Comparison of ENCODE assay signal across 8 cellular contexts in the genomic region with DNA sequence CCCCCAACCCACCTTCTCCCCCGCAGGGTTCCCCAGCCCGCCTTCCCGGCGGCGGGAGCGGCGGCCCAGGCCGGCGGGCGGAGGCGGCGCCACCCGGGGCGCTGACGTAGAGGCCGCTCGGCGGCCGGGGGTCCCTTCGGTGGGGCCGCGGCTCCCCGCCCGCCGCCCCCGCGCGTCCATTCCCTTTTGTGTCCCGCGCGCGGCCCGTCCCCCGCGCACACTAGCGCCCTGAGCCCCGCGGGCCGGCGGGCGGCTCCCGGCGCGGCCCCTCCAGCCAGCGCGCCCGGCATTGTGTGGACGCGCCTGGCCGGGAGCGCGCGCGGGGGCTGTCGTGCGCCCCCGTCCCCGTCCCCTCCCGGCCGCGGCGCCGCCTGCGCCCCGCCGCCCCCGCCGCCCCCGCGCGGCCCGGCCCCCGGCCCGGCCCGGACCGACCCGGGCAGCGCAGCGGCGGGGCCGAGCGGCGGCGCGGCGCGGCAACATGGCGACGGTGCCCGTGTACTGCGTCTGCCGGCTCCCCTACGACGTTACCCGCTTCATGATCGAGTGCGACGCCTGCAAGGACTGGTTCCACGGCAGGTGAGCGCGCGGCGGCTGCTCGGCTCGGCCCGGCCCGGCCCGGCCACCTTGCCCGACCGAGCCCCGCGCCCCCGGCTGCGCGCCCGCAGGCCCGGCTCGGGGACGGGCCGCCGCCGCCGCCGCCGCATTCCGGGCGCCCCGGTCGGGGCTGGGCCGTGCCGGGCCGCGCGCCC. TPM values are rescaled to one million over a fixed set of nuclear protein-coding genes. Genes with fewer than 3 reads are reported as not detected.
DNase-seq lines count a peak whose midpoint lies in the region; ATAC-seq, FAIRE-seq and TF ChIP-seq lines count a peak whose summit lies in the region.

A gene (plus strand): TSS at position 289 of the 749 bp plus-strand sequence. CDS start 190 bp downstream, at position 479.

- no peak for TF ChIP-seq EP300 in GM12878 (IDR thresholded peaks at IDR 0.05; ENCODE audit: borderline replicate concordance in 1 of 2, control insufficient read depth in 1 of 2, low read depth in 2 of 2, low read length in 2 of 2)

- H3K9ac ChIP-seq in GM12878 (ENCODE audit: control insufficient read depth, insufficient read depth, low read length): peak within 1 kb of the TSS; percentile 77
- H3K9ac ChIP-seq in iPS-20b (ENCODE audit: low read depth, low read length): peak within 1 kb of the TSS; percentile 66; the same call in 1 of the 2 replicates
- H3K9ac ChIP-seq in skeletal muscle tissue (ENCODE audit: low read depth in 1 of 3, low read length in 3 of 3): peak within 1 kb of the TSS; percentile 79 to 90 (median 80)

- ATAC-seq in GM12878 (peak; percentile 42), HG03469 (IDR thresholded peaks at IDR 0.05; ENCODE audit: unreplicated experiment) (no peak)

- H3K4me3 ChIP-seq in HAP-1 (peak within 1 kb of the TSS; percentile 52), GM12878 (peak within 1 kb of the TSS; percentile 86), iPS-20b (ENCODE audit: low read length) (peak within 1 kb of the TSS; percentile 75), skeletal muscle tissue (ENCODE audit: low read length in 3 of 3) (peak within 1 kb of the TSS; percentile 75 to 82 (median 81))

- H3K36me3 ChIP-seq in HAP-1 (replicated peaks) (no peaks in the 10 kb centered on the region), GM12878 (ENCODE audit: control insufficient read depth in 2 of 2, insufficient read depth in 2 of 2, low read length in 1 of 2) (no peaks in the 10 kb centered on the region), iPS-20b (ENCODE audit: insufficient read depth, low read depth, low read length) (no peaks in the 10 kb centered on the region), skeletal muscle tissue (ENCODE audit: control insufficient read depth in 3 of 3, insufficient read depth in 3 of 3, low read length in 3 of 3) (no peaks in the 10 kb centered on the region)

- no peak for FAIRE-seq in GM12878 (lab: Jason Lieb, UNC)

- H3K79me2 ChIP-seq in GM12878 (ENCODE audit: control insufficient read depth, insufficient read depth, low read length): peaks cover 6% of the 10 kb centered on the region

- CTCF ChIA-PET in GM12878 (lab: Yijun Ruan, JAX): no interaction called here

- 1% methylated on average over 35 of the region's 134 CpGs for WGBS in GM12878 (ENCODE audit: insufficient coverage, insufficient replicate concordance, low lambda C conversion rate, missing lambda C conversion rate)

- TF ChIP-seq CTCF in GM12878 (IDR thresholded peaks at IDR 0.05 in 2 of 3, conservative IDR thresholded peaks at IDR 0.05 in 1 of 3; ENCODE audit: control insufficient read depth in 2 of 3, extremely low read depth in 1 of 3, insufficient read depth in 1 of 3, low read depth in 3 of 3, low read length in 3 of 3): no peak

- no peaks in the 10 kb centered on the region for H4K20me1 ChIP-seq in GM12878 (ENCODE audit: control insufficient read depth, insufficient read depth)

- intact Hi-C loops in GM12878 (cut with micrococcal nuclease; ENCODE audit: unreplicated experiment): no loop called here

- RAD21 ChIA-PET in GM12878 (lab: Charles Lee; ENCODE audit: unreplicated experiment): no interaction called here

- SMC1A ChIA-PET in GM12878 (lab: Charles Lee; ENCODE audit: uncharacterized antibody, unreplicated experiment): interaction anchor here (1.4 kb wide), 1 partner anchor 10 kb away, joined by 6 read pairs; no protein-coding TSS in a partner anchor

- H2AFZ ChIP-seq in GM12878 (ENCODE audit: control insufficient read depth, low read depth, low read length): peak within 1 kb of the TSS; percentile 71

- POLR2A ChIA-PET in GM12878 (lab: Charles Lee): no interaction called here

- H3K4me2 ChIP-seq in GM12878 (ENCODE audit: control insufficient read depth, insufficient read depth): peak within 1 kb of the TSS; percentile 99

- TF ChIP-seq POLR2A in GM12878 (IDR thresholded peaks at IDR 0.05; ENCODE audit: low read depth, low read length): peak; percentile 58

- H3K9me3 ChIP-seq in HAP-1 (no peaks in the 10 kb centered on the region; the same call in 1 of the 2 replicates), GM12878 (replicated peaks; ENCODE audit: control insufficient read depth, insufficient read depth, low read length) (no peaks in the 10 kb centered on the region), iPS-20b (ENCODE audit: insufficient read depth, low read depth, low read length) (no peaks in the 10 kb centered on the region), skeletal muscle tissue (ENCODE audit: control insufficient read depth in 3 of 3, low read length in 3 of 3) (no peaks in the 10 kb centered on the region)

- DNase-seq in Daoy (ENCODE audit: low read depth): peak; percentile 42
- DNase-seq in HAP-1 (ENCODE audit: low spot score in 2 of 2): peak in 1 of 2 experiments; percentile 24
- DNase-seq in RKO (ENCODE audit: low spot score): peak; percentile 38
- DNase-seq in GM12878 (ENCODE audit: low read depth, low spot score): no peak
- no peak for DNase-seq in COR-L47 (lab: John Stamatoyannopoulos, UW)

- in situ Hi-C loops in HAP-1 (cut with MboI; ENCODE audit: low sequenced_read_pairs) (no loop called here), GM12878 (cut with MboI) (no loop called here)

- no peaks in the 10 kb centered on the region for H3K27me3 ChIP-seq in HAP-1 (ENCODE audit: low read depth)
- no peaks in the 10 kb centered on the region for H3K27me3 ChIP-seq in GM12878 (replicated peaks in 1 of 2; ENCODE audit: control insufficient read depth in 2 of 2, insufficient read depth in 2 of 2, low read length in 1 of 2)
- peaks cover 21% of the 10 kb centered on the region for H3K27me3 ChIP-seq in iPS-20b (ENCODE audit: insufficient read depth, low read length)
- no peaks in the 10 kb centered on the region for H3K27me3 ChIP-seq in skeletal muscle tissue (ENCODE audit: control insufficient read depth in 3 of 3, insufficient read depth in 3 of 3, low read length in 3 of 3)

- TF ChIP-seq RAD21 in GM12878 (IDR thresholded peaks at IDR 0.05; ENCODE audit: insufficient read depth, low read depth, low read length): no peak

- H3K4me1 ChIP-seq in HAP-1 (peaks cover 15% of the 10 kb centered on the region), GM12878 (ENCODE audit: control insufficient read depth, insufficient read depth, low read length) (peaks cover 11% of the 10 kb centered on the region), iPS-20b (ENCODE audit: insufficient read depth, low read length) (peaks cover 4% of the 10 kb centered on the region; the same call in 1 of the 2 replicates), skeletal muscle tissue (ENCODE audit: control insufficient read depth in 3 of 3, insufficient read depth in 3 of 3, low read length in 3 of 3) (peaks cover 44 to 53% (median 51%) of the 10 kb centered on the region in 3 donors)

- H3K27ac ChIP-seq in GM12878 (ENCODE audit: control insufficient read depth, insufficient read depth) (peak within 1 kb of the TSS; percentile 61), iPS-20b (ENCODE audit: low read length) (no peak within 1 kb of the TSS), skeletal muscle tissue (ENCODE audit: low read depth, low read length) (peak within 1 kb of the TSS; percentile 88)

- BruUV-seq in GM12878 (replicated peaks; lab: Mats Ljungman, UMichigan): no TSS peak

TF ChIP-seq in GM12878, 131 proteins besides CTCF, POLR2A, EP300 and RAD21:
- TF ChIP-seq LARP7 (IDR thresholded peaks at IDR 0.05) (peak; percentile 29; the same call in 1 of the 2 replicates), TAF1 (IDR thresholded peaks at IDR 0.05; ENCODE audit: borderline replicate concordance, low read depth, low read length) (peak; percentile 33; the same call in 1 of the 2 replicates), MXI1 (IDR thresholded peaks at IDR 0.05; ENCODE audit: low read depth, low read length) (no peak), SMARCA5 (IDR thresholded peaks at IDR 0.05) (peak; percentile 10; the same call in 1 of the 2 replicates), EGR1 (IDR thresholded peaks at IDR 0.05; ENCODE audit: borderline replicate concordance in 1 of 2, low read depth in 2 of 2, low read length in 2 of 2) (0 out of 3 replicates have a peak, but pooled peaks of 1 of the 2 experiments have one; percentile 28), BACH1 (IDR thresholded peaks at IDR 0.05; ENCODE audit: borderline replicate concordance) (0 out of 2 replicates have a peak, but pooled peaks have one; percentile 43), YY1 (IDR thresholded peaks at IDR 0.05; ENCODE audit: low read depth, low read length) (peak; percentile 85), GATAD2B (conservative IDR thresholded peaks at IDR 0.05; ENCODE audit: low read depth) (0 out of 2 replicates have a peak, but pooled peaks have one; percentile 57), FOXM1 (IDR thresholded peaks at IDR 0.05; ENCODE audit: low read depth, low read length) (no peak)
TF ChIP-seq in GM12878: peak in this region for 7.

RNA-seq across cellular contexts. Expression of the gene that starts here (rescaled TPM):
- total RNA-seq in Daoy (2014; rRNA removed; shearing (Covaris generic)): 7.4 and 12.1 TPM in 2 replicates
- 8.7 and 9.9 TPM in 2 replicates for total RNA-seq in GM12878 (2013; cell fraction: nucleolus; rRNA removed)
- total RNA-seq in GM12878 (2014; rRNA removed) (8.1 and 8.9 TPM in 2 replicates), GM12878 (2014; rRNA removed; fragmentation: Illumina TruSeq; extraction: Trizol) (5.1 and 5.2 TPM in 2 replicates), GM12878 (2021) (13.3 TPM in 2 replicates), skeletal muscle tissue (18.8 TPM)
- 2.6 TPM for polyA plus RNA-seq in GM12878 (2011; ENCODE audit: low read depth)
- polyA plus RNA-seq in GM12878 (2011; rRNA removed) (4.4 and 5.8 TPM in 2 replicates), GM12878 (2014; fragmentation: Illumina TruSeq; extraction: Trizol) (6.0 and 8.0 TPM in 2 replicates), GM12878 (2014; fragmentation: Nextera tagmentation; extraction: Ambion mirVana) (under 1 TPM; 0.34 to 0.68 TPM), GM12878 (2014; rRNA removed) (8.6 and 10.3 TPM in 2 replicates), GM12878 (2016; fragmentation: Nextera tagmentation; extraction: Ambion mirVana) (1 to 10 TPM; 1.9 to 2.2 TPM)
- polyA plus RNA-seq in GM12878 (2011; cell fraction: cytosol; rRNA removed): 3.6 and 3.7 TPM in 2 replicates
- 13.5 and 18.8 TPM in 2 replicates for polyA plus RNA-seq in GM12878 (2011; cell fraction: nucleus; rRNA removed)
- 5.9 and 6.6 TPM in 2 replicates for polyA plus RNA-seq in GM12878 (2012)
- polyA minus RNA-seq in GM12878 (2011; rRNA and poly(A)+ RNA removed): 3.4 and 4.0 TPM in 2 replicates
- 3.1 and 3.2 TPM in 2 replicates for polyA minus RNA-seq in GM12878 (2011; cell fraction: cytosol; rRNA and poly(A)+ RNA removed)
- 3.3 and 4.9 TPM in 2 replicates for polyA minus RNA-seq in GM12878 (2011; cell fraction: nucleus; rRNA and poly(A)+ RNA removed)

Comparison
In these comparisons a context has a peak if more than half of its experiments do, and no peak if none do; other contexts are left out.
1. DNase-seq: peak in Daoy (single experiment) and RKO (single experiment); none in GM12878 (single experiment) and COR-L47 (single experiment).
2. Peak in every context shown above with its lines, with median percentiles within 50 percentile points of each other: H3K4me3 ChIP-seq and H3K9ac ChIP-seq.